8 cellular contexts compared by ENCODE assay signal in the genomic region with DNA sequence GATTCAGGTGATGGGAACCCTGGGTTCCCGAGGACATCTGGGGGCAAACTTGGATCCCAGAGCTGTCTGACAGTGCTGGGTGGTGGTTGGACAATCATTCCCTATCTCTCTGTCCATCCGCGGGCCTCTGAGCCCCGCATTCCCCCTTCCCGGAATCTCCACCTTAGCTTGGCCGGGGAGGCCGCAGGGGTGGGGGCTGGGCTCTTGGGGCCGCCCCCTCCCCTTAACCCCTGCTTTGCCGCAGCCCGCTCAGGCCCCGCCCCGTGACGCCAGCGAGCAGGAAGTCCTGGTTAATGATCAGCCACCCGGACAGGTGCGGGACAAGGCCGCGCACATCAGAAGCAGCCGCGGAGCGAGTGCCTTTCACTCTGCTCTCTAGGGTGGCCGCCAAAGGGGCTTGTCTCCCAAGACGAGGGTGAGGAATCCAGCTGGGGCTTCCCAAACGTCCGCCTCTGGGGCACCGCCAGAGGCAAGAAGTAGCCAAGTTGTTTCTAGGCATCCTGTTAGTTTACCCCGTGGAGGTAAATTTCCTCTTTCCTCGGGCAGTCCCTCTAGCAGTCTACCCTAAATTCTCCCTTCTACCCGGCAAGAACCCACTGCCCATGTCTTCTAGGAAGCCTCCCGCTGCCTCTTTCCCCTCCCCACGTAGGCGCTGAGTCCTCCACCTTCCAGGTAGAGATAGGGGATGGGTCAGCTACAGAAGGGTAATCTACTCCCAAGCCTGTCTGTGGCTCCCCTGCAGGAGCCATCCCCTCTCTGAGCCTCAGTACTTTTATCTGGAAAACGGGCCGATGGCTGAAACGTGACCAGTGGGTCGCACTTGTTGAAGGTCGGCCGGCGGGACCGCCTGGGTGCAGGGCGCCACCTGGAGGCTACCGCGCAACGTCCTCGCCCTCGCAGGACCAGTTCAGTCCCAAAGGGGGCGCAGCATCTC. TPM values are rescaled to one million over a fixed set of nuclear protein-coding genes. Genes with fewer than 3 reads are reported as not detected.
DNase-seq lines count a peak whose midpoint lies in the region; ATAC-seq and TF ChIP-seq lines count a peak whose summit lies in the region.

No MANE protein-coding gene starts in this region.

- 16% methylated on average over 46 to 47 of the region's 47 CpGs for WGBS in esophagus, 2 donors

- peaks cover 18% of the 10 kb centered on the region; the same call in 1 of the 2 replicates for H3K79me2 ChIP-seq in OCI-LY7 (ENCODE audit: insufficient read depth, low read depth, low read length)

- DNase-seq in DMS53 treated with DMSO at 0.1 percent for 48 hours (lab: John Stamatoyannopoulos, UW; ENCODE audit: unreplicated experiment) (peak; percentile 90), OCI-LY7 (ENCODE audit: low spot score) (peak; percentile 91), activated T-cell treated with anti-CD3 and anti-CD28 coated beads for 4 hours (peak; percentile 74), DMS79 treated with DMSO at 0.1 percent for 48 hours (lab: John Stamatoyannopoulos, UW) (no peak)
- DNase-seq in stimulated activated CD8-positive, alpha-beta memory T cell treated with anti-CD3 and anti-CD28 coated beads, Interleukin-4, amount 100 ng/mL, for 4 hours (ENCODE audit: low read depth in 2 of 2, low spot score in 1 of 2), result peak; percentile 55 to 60

- no TSS peak for BruUV-seq in OCI-LY7 (replicated peaks; lab: Mats Ljungman, UMichigan)

- no peaks in the 10 kb centered on the region for H3K9me2 ChIP-seq in OCI-LY7 (ENCODE audit: insufficient read depth, low read length)

- H3K4me1 ChIP-seq in OCI-LY7 (ENCODE audit: insufficient read depth, low read length, poor library complexity, severe bottlenecking) (peaks cover 44% of the 10 kb centered on the region), esophagus (ENCODE audit: control insufficient read depth in 2 of 2, insufficient read depth in 2 of 2, low read length in 1 of 2) (peaks cover 9 to 21% of the 10 kb centered on the region in 2 donors), mucosa of stomach (ENCODE audit: control insufficient read depth, insufficient read depth, low read length) (peaks cover 66% of the 10 kb centered on the region)

- POLR2A ChIA-PET in OCI-LY7 (lab: Charles Lee), result interaction anchor here (0.9 to 1.1 kb wide), 2 partner anchors 20 kb away, joined by 3 to 6 read pairs; partner anchors contain the start of genes MYPOP and SYMPK

- H3K27me3 ChIP-seq in esophagus (ENCODE audit: control insufficient read depth in 1 of 2, insufficient read depth in 2 of 2, low read length in 2 of 2) (no peaks in the 10 kb centered on the region), mucosa of stomach (ENCODE audit: control insufficient read depth, insufficient read depth, low read length) (no peaks in the 10 kb centered on the region)

- TF ChIP-seq CTCF in OCI-LY7 (conservative IDR thresholded peaks at IDR 0.05; ENCODE audit: low read length), result peak; percentile 99

- CTCF ChIA-PET in OCI-LY7 (lab: Charles Lee; ENCODE audit: unreplicated experiment), result interaction anchor here (1.1 kb wide), 1 partner anchor 20 kb away, joined by 4 read pairs; the partner anchor contains the start of gene SYMPK

- intact Hi-C loops in OCI-LY7 (cut with micrococcal nuclease; ENCODE audit: unreplicated experiment), result loop anchor here (1.0 to 10.0 kb wide), 3 partner anchors 20 to 178 kb away; partner anchors contain the start of gene SYMPK

- no peaks in the 10 kb centered on the region for H4K20me1 ChIP-seq in OCI-LY7 (ENCODE audit: insufficient read depth, low read length)

- H3K9ac ChIP-seq in mucosa of stomach (ENCODE audit: low read length), result peak overlapping the region; percentile 78

- peak overlapping the region; percentile 46 for H3K27ac ChIP-seq in OCI-LY7 (ENCODE audit: low read depth, low read length, poor library complexity, severe bottlenecking)
- peak overlapping the region in 1 of 2 donors; percentile 39 for H3K27ac ChIP-seq in esophagus (ENCODE audit: low read depth in 2 of 2, low read length in 1 of 2)

- H3K9me3 ChIP-seq in OCI-LY7 (ENCODE audit: low read length) (no peaks in the 10 kb centered on the region), esophagus (ENCODE audit: control insufficient read depth in 2 of 2, insufficient read depth in 1 of 2, low read depth in 1 of 2, low read length in 1 of 2) (no peaks in the 10 kb centered on the region), mucosa of stomach (ENCODE audit: control insufficient read depth, low read length) (no peaks in the 10 kb centered on the region)

- H2AFZ ChIP-seq in OCI-LY7 (ENCODE audit: low read length), result peak overlapping the region; percentile 9; the same call in 1 of the 2 replicates

- H3K4me2 ChIP-seq in OCI-LY7 (ENCODE audit: low read length), result peak overlapping the region; percentile 88

- H3K36me3 ChIP-seq in OCI-LY7 (ENCODE audit: insufficient read depth, low read length), result peaks cover 13% of the 10 kb centered on the region; the same call in 1 of the 2 replicates
- peaks cover 0 to 2% of the 10 kb centered on the region in 2 donors for H3K36me3 ChIP-seq in esophagus (ENCODE audit: control insufficient read depth in 2 of 2, insufficient read depth in 2 of 2, low read length in 1 of 2)
- no peaks in the 10 kb centered on the region for H3K36me3 ChIP-seq in mucosa of stomach (ENCODE audit: control insufficient read depth, insufficient read depth, low read length)

- peak; percentile 29 for ATAC-seq in HG03045 (IDR thresholded peaks at IDR 0.05; ENCODE audit: unreplicated experiment)

- peak overlapping the region; percentile 69 for H3K4me3 ChIP-seq in OCI-LY7 (ENCODE audit: low read depth, low read length, poor library complexity, severe bottlenecking)
- H3K4me3 ChIP-seq in esophagus (ENCODE audit: low read depth in 1 of 2, low read length in 2 of 2), result peak overlapping the region; percentile 42 to 51
- H3K4me3 ChIP-seq in mucosa of stomach (ENCODE audit: low read length), result peak overlapping the region; percentile 64

RNA-seq across cellular contexts. Expression of gene IRF2BP1, which starts 3.0 kb away (rescaled TPM):
- 47.4 and 53.5 TPM in 2 replicates for total RNA-seq in OCI-LY7 (2014; rRNA removed; shearing (Covaris generic))
- total RNA-seq in OCI-LY7 (2022), result 25.4 and 30.9 TPM in 2 replicates
- polyA plus RNA-seq in esophagus, result 10 to 100 TPM in 1 of 2 donors, 1 to 10 TPM in 1; 9.0 to 10.6 TPM

RNA-seq across cellular contexts. Expression of gene FOXA3, which starts 18.8 kb away (rescaled TPM):
- not detected in 2 replicates for total RNA-seq in OCI-LY7 (2014; rRNA removed; shearing (Covaris generic))
- 0.57 TPM in 1 of 2 replicates, not detected in the other for total RNA-seq in OCI-LY7 (2022)
- polyA plus RNA-seq in esophagus, result under 1 TPM; 0.02 to 0.10 TPM

RNA-seq across cellular contexts. Expression of gene MYPOP, which starts 19.5 kb away (rescaled TPM):
- total RNA-seq in OCI-LY7 (2014; rRNA removed; shearing (Covaris generic)), result 5.2 and 5.3 TPM in 2 replicates
- 15.6 and 16.1 TPM in 2 replicates for total RNA-seq in OCI-LY7 (2022)
- 1 to 10 TPM; 3.2 to 3.5 TPM for polyA plus RNA-seq in esophagus

RNA-seq across cellular contexts. Expression of gene SYMPK, which starts 20.0 kb away (rescaled TPM):
- total RNA-seq in OCI-LY7 (2014; rRNA removed; shearing (Covaris generic)), result 84.4 and 116 TPM in 2 replicates
- 118 and 133 TPM in 2 replicates for total RNA-seq in OCI-LY7 (2022)
- 10 to 100 TPM; 31.3 to 76.3 TPM for polyA plus RNA-seq in esophagus

RNA-seq across cellular contexts. Expression of gene NANOS2, which starts 31.7 kb away (rescaled TPM):
- total RNA-seq in OCI-LY7 (2014; rRNA removed; shearing (Covaris generic)), result not detected in 2 replicates
- not detected in 2 replicates for total RNA-seq in OCI-LY7 (2022)
- not detected for polyA plus RNA-seq in esophagus
